Comparison of ENCODE assay signal across 8 cellular contexts in the genomic region with DNA sequence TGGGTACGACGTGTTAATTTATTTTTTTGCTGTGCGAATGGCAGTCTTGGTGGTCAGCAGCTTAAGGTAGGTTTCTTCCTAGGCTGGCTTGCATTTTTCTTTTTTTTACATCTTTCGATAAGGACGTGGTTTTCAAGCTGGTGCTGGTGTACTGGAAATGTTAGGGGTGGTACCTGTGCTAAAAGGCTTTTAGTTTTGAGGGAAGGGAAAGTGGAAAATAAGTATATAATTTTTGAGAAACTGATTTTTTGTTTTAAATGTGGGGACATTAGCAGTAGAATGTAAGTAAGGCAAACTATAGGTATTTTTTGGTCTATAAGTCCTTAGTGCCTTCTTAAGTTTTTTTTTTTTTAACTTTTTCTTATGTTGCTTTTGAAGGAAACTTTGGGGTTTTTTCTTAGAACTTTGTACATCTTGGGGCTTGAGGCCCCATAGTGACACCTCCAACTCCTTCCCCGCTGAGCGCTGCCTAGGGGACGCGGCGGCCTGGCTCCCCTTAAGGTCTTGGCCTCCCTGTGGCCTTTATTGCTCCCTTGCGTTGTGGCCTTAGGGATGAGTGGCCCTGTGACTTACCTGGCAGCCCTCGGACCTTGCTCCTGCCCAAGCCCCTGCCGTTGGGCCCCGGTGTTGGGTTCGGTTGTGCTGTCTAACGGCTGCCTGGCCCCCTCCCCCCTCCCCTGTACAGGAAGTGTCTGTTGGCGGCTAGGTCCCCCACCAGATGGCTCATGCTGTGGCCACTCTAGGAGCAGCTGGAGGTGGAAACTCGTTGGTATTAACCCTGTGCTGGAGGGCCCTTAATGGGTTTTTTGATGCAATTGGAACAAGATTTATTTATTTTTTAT.
DNase-seq lines count a peak whose midpoint lies in the region; ATAC-seq and TF ChIP-seq lines count a peak whose summit lies in the region.

No MANE protein-coding gene starts in this region.

- H3K9me3 Mint-ChIP-seq in central memory CD8-positive, alpha-beta T cell: no peaks in the 10 kb centered on the region

- TF ChIP-seq POLR2A in GM18505 (IDR thresholded peaks at IDR 0.05; ENCODE audit: borderline replicate concordance, extremely low read depth, insufficient read depth, insufficient read length): peak; percentile 90

- ATAC-seq in GM18505 (IDR thresholded peaks at IDR 0.05; ENCODE audit: unreplicated experiment) (peak; percentile 62), HG03159 (IDR thresholded peaks at IDR 0.05; ENCODE audit: unreplicated experiment) (peak; percentile 79), HG03457 (IDR thresholded peaks at IDR 0.05; ENCODE audit: unreplicated experiment) (no peak)
- peak; percentile 99 for ATAC-seq in central memory CD8-positive, alpha-beta T cell (replicated peaks; ENCODE audit: extremely low read depth, poor library complexity, severe bottlenecking)

- H3K27ac Mint-ChIP-seq in central memory CD8-positive, alpha-beta T cell (ENCODE audit: low read depth): peak overlapping the region; percentile 94

- peaks cover 5% of the 10 kb centered on the region for H3K36me3 Mint-ChIP-seq in central memory CD8-positive, alpha-beta T cell (ENCODE audit: insufficient read depth)

- no peaks in the 10 kb centered on the region for H3K27me3 Mint-ChIP-seq in central memory CD8-positive, alpha-beta T cell

- peak overlapping the region; percentile 92 for H3K4me3 Mint-ChIP-seq in central memory CD8-positive, alpha-beta T cell

- DNase-seq in NCI-H446 (lab: John Stamatoyannopoulos, UW) (peak; percentile 43 to 90), islet precursor cell (peak; percentile 96)
- peak; percentile 60 for DNase-seq in activated CD4-positive, CD25-positive, alpha-beta regulatory T cell treated with anti-CD3 and anti-CD28 coated beads, Interleukin-2, amount 50 U/mL, for 16 hours (ENCODE audit: low read depth, low spot score)
- DNase-seq in central memory CD8-positive, alpha-beta T cell (ENCODE audit: low spot score in 2 of 2): peak; percentile 46 to 69
- peak; percentile 65 for DNase-seq in stimulated activated CD4-positive, alpha-beta T cell treated with anti-CD3 and anti-CD28 coated beads, Interleukin-12 subunit alpha, Interleukin-12 subunit beta, amount 100 ng/mL, for 4 hours

- H3K4me1 Mint-ChIP-seq in central memory CD8-positive, alpha-beta T cell: peaks cover 37% of the 10 kb centered on the region
